Comparison of ENCODE assay signal across 8 cellular contexts in genomic region chr17:64411999-64412771, GRCh38. TPM values are rescaled to one million over a fixed set of nuclear protein-coding genes. Genes with fewer than 3 reads are reported as not detected.
DNase-seq lines count a peak whose midpoint lies in the region; ATAC-seq and TF ChIP-seq lines count a peak whose summit lies in the region.

No MANE protein-coding gene starts in this region.

- no peak for TF ChIP-seq POLR2A in uterus (IDR thresholded peaks at IDR 0.05)

- peak overlapping the region; percentile 7 to 32 for H3K27ac ChIP-seq in uterus

- H3K36me3 ChIP-seq in uterus = no peaks in the 10 kb centered on the region

- TF ChIP-seq CTCF in epithelial cell of esophagus (IDR thresholded peaks at IDR 0.05; ENCODE audit: insufficient read depth, low read depth, low read length, missing control alignments) (no peak), uterus (IDR thresholded peaks at IDR 0.05) (no peak), omental fat pad (IDR thresholded peaks at IDR 0.05) (no peak)

- H3K27me3 ChIP-seq in uterus = no peaks in the 10 kb centered on the region

- no peaks in the 10 kb centered on the region for H3K9me3 ChIP-seq in uterus

- no peaks in the 10 kb centered on the region for H3K4me1 ChIP-seq in uterus

- intact Hi-C loops in uterus (cut with DNase I; ENCODE audit: low total_unique reads) = no loop called here

- peak; percentile 47 for DNase-seq in GM03348 (ENCODE audit: low spot score)
- DNase-seq in NOMO-1 treated with dmso at 0.1 percent for 144 hours (lab: John Stamatoyannopoulos, UW; ENCODE audit: unreplicated experiment) = peak; percentile 83
- peak; percentile 36 for DNase-seq in epithelial cell of esophagus (ENCODE audit: low read depth)
- peak; percentile 28 for DNase-seq in midbrain (lab: John Stamatoyannopoulos, UW)
- peak; percentile 20 to 53 for DNase-seq in uterus
- DNase-seq in NCI-H446 treated with DMSO at 0.1 percent for 48 hours (lab: John Stamatoyannopoulos, UW) = no peak
- DNase-seq in omental fat pad (ENCODE audit: low spot score) = no peak

- ATAC-seq in HG03571 (IDR thresholded peaks at IDR 0.05; ENCODE audit: unreplicated experiment) (no peak), omental fat pad (ENCODE audit: low FRiP score) (no peak)

- H3K4me3 ChIP-seq in epithelial cell of esophagus (ENCODE audit: low read length) (no peak overlapping the region), uterus (no peak overlapping the region)

RNA-seq across cellular contexts. Expression of gene PECAM1, which starts 21.5 kb away (rescaled TPM):
- total RNA-seq in uterus (100 to 1,000 TPM in 3 of 4 donors, 10 to 100 TPM in 1; 77.6 to 551 (median 190) TPM), omental fat pad (100 to 1,000 TPM in 3 of 4 donors, 10 to 100 TPM in 1; 90.4 to 321 (median 206) TPM)

RNA-seq across cellular contexts. Expression of gene MILR1, which starts 36.7 kb away (rescaled TPM):
- total RNA-seq in uterus (1 to 10 TPM in 3 of 4 donors, under 1 TPM in 1; 0.59 to 9.5 (median 3.8) TPM), omental fat pad (10 to 100 TPM in 3 of 4 donors, 1 to 10 TPM in 1; 7.1 to 25.1 (median 18.2) TPM)

Comparison
In these comparisons a context has a peak if more than half of its experiments do, and no peak if none do; other contexts are left out.
1. DNase-seq: peak in GM03348 (single experiment), NOMO-1 treated with dmso at 0.1 percent for 144 hours (single experiment), epithelial cell of esophagus (single experiment), midbrain (single experiment) and uterus (2 of 2); none in NCI-H446 treated with DMSO at 0.1 percent for 48 hours (single experiment) and omental fat pad (single experiment).